26 cellular contexts compared by ENCODE assay signal in the genomic region with DNA sequence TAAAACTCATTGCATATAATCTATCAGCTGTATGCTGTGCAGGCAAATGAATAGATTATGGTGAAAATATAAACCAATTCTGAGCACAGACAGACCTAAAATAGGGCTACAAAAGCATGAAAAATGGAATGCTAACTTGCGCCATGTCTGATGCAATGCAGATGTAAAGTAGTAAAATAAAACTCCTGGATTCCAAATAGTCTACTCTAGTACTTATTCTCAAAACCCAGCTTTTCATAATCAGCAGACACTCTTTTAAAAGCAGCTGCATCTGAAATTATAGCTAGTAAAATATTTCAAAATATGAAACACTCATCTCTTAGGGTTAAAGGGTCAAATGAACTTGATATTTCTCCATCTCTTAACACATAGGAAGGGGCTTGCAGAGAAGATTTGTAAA. TPM values are rescaled to one million over a fixed set of nuclear protein-coding genes. Genes with fewer than 3 reads are reported as not detected.
DNase-seq lines count a peak whose midpoint lies in the region; ATAC-seq and TF ChIP-seq lines count a peak whose summit lies in the region.
"Had no signal": no experiment of that assay in that cellular context is flagged by ENCODE, and none has a peak within 500 bp of the region (broad histone marks: within the 10 kb centered on the region; RNA-seq: fewer than 3 reads in every experiment).

No MANE protein-coding gene starts in this region.

- H3K4me1 ChIP-seq in left ventricle myocardium inferior = peaks cover 50% of the 10 kb centered on the region

- H3K4me3 ChIP-seq in left ventricle myocardium inferior (no peak overlapping the region), SK-N-MC (peak overlapping the region; percentile 43; the same call in 1 of the 2 replicates)
- H3K4me3 ChIP-seq: GM12878, K562, MG63, PC-9 had no signal

- H3K9me3 ChIP-seq in left ventricle myocardium inferior (replicated peaks) (no peaks in the 10 kb centered on the region), SK-N-MC (ENCODE audit: low read depth, low read length) (no peaks in the 10 kb centered on the region)
- H3K9me3 ChIP-seq: MG63 had no signal

- H3K27me3 ChIP-seq in left ventricle myocardium inferior (ENCODE audit: low read depth) = no peaks in the 10 kb centered on the region
- H3K27me3 ChIP-seq: MG63 had no signal

- H3K27ac ChIP-seq in left ventricle myocardium inferior (replicated peaks) = peak overlapping the region; percentile 24
- H3K27ac ChIP-seq in SK-N-MC = peak overlapping the region; percentile 94
- H3K27ac ChIP-seq in caudate nucleus (ENCODE audit: low read depth, low read length) = no peak overlapping the region
- H3K27ac ChIP-seq: PC-9 had no signal

- peak overlapping the region; percentile 48 for H3K9ac ChIP-seq in SK-N-MC (ENCODE audit: insufficient read length)

- no peak for DNase-seq in left ventricle myocardium inferior
- no peak for DNase-seq in left cardiac atrium
- DNase-seq in SK-N-MC (ENCODE audit: low read depth, low spot score) = no peak
- peak; percentile 85 for DNase-seq in fibroblast of peridontal ligament (ENCODE audit: extremely low read depth)
- no peak for DNase-seq in caudate nucleus (lab: John Stamatoyannopoulos, UW)
- DNase-seq: 8988T; ACHN; C1 segment of cervical spinal cord; CD4-positive, alpha-beta memory T cell; COR-L47; DMS53; MG63; NCI-H1105 treated with DMSO at 0.1 percent for 48 hours; NCI-H146; NCI-H2029; NCI-H446; NCI-H524 treated with DMSO at 0.1 percent for 48 hours; NCI-H82; NK-92 treated with Interleukin-12 subunit alpha and Interleukin-12 subunit beta, amount 100 ng/mL, for 24 hours; PC-9; Right ventricle myocardium superior had no signal

- no peak for ATAC-seq in left cardiac atrium
- no peak for ATAC-seq in HG02678 (IDR thresholded peaks at IDR 0.05; ENCODE audit: unreplicated experiment)
- no peak for ATAC-seq in HG02798 (IDR thresholded peaks at IDR 0.05; ENCODE audit: poor library complexity, unreplicated experiment)
- ATAC-seq: GM12878, HepG2, K562 had no signal

- intact Hi-C loops in left ventricle myocardium inferior (cut with micrococcal nuclease) (no loop called here), left cardiac atrium (cut with DNase I) (no loop called here)

- TF ChIP-seq CTCF in left ventricle myocardium inferior (IDR thresholded peaks at IDR 0.05; ENCODE audit: borderline replicate concordance) = no peak

- H3K36me3 ChIP-seq in left ventricle myocardium inferior (no peaks in the 10 kb centered on the region), SK-N-MC (ENCODE audit: insufficient read depth, low read length) (no peaks in the 10 kb centered on the region)
- H3K36me3 ChIP-seq: MG63 had no signal

RNA-seq across cellular contexts. Expression of a gene that starts 4.7 kb away (rescaled TPM):
- total RNA-seq in left ventricle myocardium inferior = 101 TPM
- 100 to 1,000 TPM in 1 of 2 donors, 10 to 100 TPM in 1; 86.1 to 103 TPM for total RNA-seq in left cardiac atrium
